5 cellular contexts compared by ENCODE assay signal in genomic region chr10:16141499-16141898, GRCh38.
"Had no signal": no experiment of that assay in that cellular context is flagged by ENCODE, and none has a peak within 500 bp of the region (broad histone marks: within the 10 kb centered on the region; RNA-seq: fewer than 3 reads in every experiment).

No MANE protein-coding gene starts in this region.

- DNase-seq: GOT3, H7, IMR-90 had no signal

- H3K4me1 ChIP-seq: HAP-1 had no signal

- H3K36me3 ChIP-seq: HAP-1 had no signal

- H3K4me3 ChIP-seq: HAP-1, K562 had no signal

- H3K9me3 ChIP-seq: HAP-1 had no signal
